ENCODE assay signal across 8 cellular contexts in genomic region chr7:38363379-38363778, GRCh38.
DNase-seq lines count a peak whose midpoint lies in the region; ATAC-seq, FAIRE-seq and TF ChIP-seq lines count a peak whose summit lies in the region.
"Not testable (repeated sequence)": the region's sequence is repeated elsewhere in the genome, so short reads cannot be mapped to it uniquely, and the experiment has no call there.

No MANE protein-coding gene starts in this region.

- H3K9me3 ChIP-seq in PC-3 (ENCODE audit: low read length); GM12878 (replicated peaks; ENCODE audit: control insufficient read depth, insufficient read depth, low read length); cardiac muscle cell (ENCODE audit: low read depth); upper lobe of left lung: not testable (repeated sequence)

- TF ChIP-seq CTCF in PC-3 (conservative IDR thresholded peaks at IDR 0.05; ENCODE audit: low read depth, low read length) (peak; percentile 53; the same call in 1 of the 2 replicates), GM12878 (IDR thresholded peaks at IDR 0.05 in 2 of 3, conservative IDR thresholded peaks at IDR 0.05 in 1 of 3; ENCODE audit: control insufficient read depth in 2 of 3, extremely low read depth in 1 of 3, insufficient read depth in 1 of 3, low read depth in 3 of 3, low read length in 3 of 3) (peak; percentile 61 to 82 (median 72)), cardiac muscle cell (IDR thresholded peaks at IDR 0.05; ENCODE audit: low read depth, low read length) (peak; percentile 53), progenitor cell of endocrine pancreas (IDR thresholded peaks at IDR 0.05; ENCODE audit: unreplicated experiment) (peak; percentile 67), upper lobe of left lung (IDR thresholded peaks at IDR 0.05) (peak in 5 of 6 experiments; percentile 33 to 58 (median 43))

- DNase-seq in GM03348 (ENCODE audit: low spot score), result peak; percentile 31
- peak; percentile 51 for DNase-seq in HT-29 (ENCODE audit: low spot score)
- peak; percentile 48 for DNase-seq in PC-3
- DNase-seq in activated CD4-positive, alpha-beta T cell treated with anti-CD3 and anti-CD28 coated beads, Interleukin-2, amount 10 ng/mL, durations not matched to agents 24 days and 14 days, result peak; percentile 92
- DNase-seq in GM12878 (ENCODE audit: low read depth, low spot score); progenitor cell of endocrine pancreas (ENCODE audit: low spot score, unreplicated experiment): not testable (repeated sequence)
- peak in 1 of 2 donors; percentile 34 for DNase-seq in cardiac muscle cell (ENCODE audit: low read depth in 1 of 2, low spot score in 1 of 2)
- peak; percentile 54 to 56 for DNase-seq in upper lobe of left lung

- not testable (repeated sequence) for TF ChIP-seq EP300 in GM12878 (IDR thresholded peaks at IDR 0.05; ENCODE audit: borderline replicate concordance in 1 of 2, control insufficient read depth in 1 of 2, low read depth in 2 of 2, low read length in 2 of 2); upper lobe of left lung (IDR thresholded peaks at IDR 0.05)

- not testable (repeated sequence) for H3K9me3 Mint-ChIP-seq in activated CD4-positive, alpha-beta T cell treated with anti-CD3 and anti-CD28 coated beads, Interleukin-2, amount 10 ng/mL, durations not matched to agents 24 days and 14 days; progenitor cell of endocrine pancreas (ENCODE audit: low read depth)

- RAD21 ChIA-PET in GM12878 (lab: Charles Lee; ENCODE audit: unreplicated experiment), result interaction anchor here (0.6 to 1.0 kb wide), 2 partner anchors 148 to 976 kb away, joined by 3 to 4 read pairs; no protein-coding TSS in a partner anchor

- not testable (repeated sequence) for H3F3A ChIP-seq in PC-3 (ENCODE audit: low read length, unreplicated experiment)

- H3K9ac ChIP-seq in PC-3 (ENCODE audit: low read length); GM12878 (ENCODE audit: control insufficient read depth, insufficient read depth, low read length): not testable (repeated sequence)

- H2AFZ ChIP-seq in PC-3 (ENCODE audit: low read length), result not testable (repeated sequence)
- H2AFZ ChIP-seq in GM12878 (ENCODE audit: control insufficient read depth, low read depth, low read length), result peak overlapping the region; percentile 78

- not testable (repeated sequence) for H3K27ac ChIP-seq in PC-3 (ENCODE audit: low read length); cardiac muscle cell
- H3K27ac ChIP-seq in GM12878 (ENCODE audit: control insufficient read depth, insufficient read depth) (peak overlapping the region; percentile 54), upper lobe of left lung (peak overlapping the region in 1 of 4 donors; percentile 63)

- H3K36me3 ChIP-seq in PC-3 (ENCODE audit: low read depth, low read length); GM12878 (ENCODE audit: control insufficient read depth in 2 of 2, insufficient read depth in 2 of 2, low read length in 1 of 2); cardiac muscle cell; upper lobe of left lung: not testable (repeated sequence)

- not testable (repeated sequence) for H3K27me3 Mint-ChIP-seq in activated CD4-positive, alpha-beta T cell treated with anti-CD3 and anti-CD28 coated beads, Interleukin-2, amount 10 ng/mL, durations not matched to agents 24 days and 14 days; progenitor cell of endocrine pancreas

- H3K79me2 ChIP-seq in PC-3 (ENCODE audit: low read length); GM12878 (ENCODE audit: control insufficient read depth, insufficient read depth, low read length): not testable (repeated sequence)

- H3K4me3 ChIP-seq in PC-3 (ENCODE audit: low read length); cardiac muscle cell: not testable (repeated sequence)
- H3K4me3 ChIP-seq in GM12878 (0 out of 2 replicates have a peak overlapping the region, but pooled peaks have one; percentile 33), upper lobe of left lung (peak overlapping the region in 1 of 4 donors; percentile 8)

- TF ChIP-seq RAD21 in GM12878 (IDR thresholded peaks at IDR 0.05; ENCODE audit: insufficient read depth, low read depth, low read length), result peak; percentile 43

- not testable (repeated sequence) for TF ChIP-seq POLR2A in GM12878 (IDR thresholded peaks at IDR 0.05; ENCODE audit: low read depth, low read length); upper lobe of left lung (IDR thresholded peaks at IDR 0.05)

- FAIRE-seq in GM12878 (lab: Jason Lieb, UNC), result not testable (repeated sequence)

- SMC1A ChIA-PET in GM12878 (lab: Charles Lee; ENCODE audit: uncharacterized antibody, unreplicated experiment), result interaction anchor here (0.6 to 2.5 kb wide), 7 partner anchors 11 to 130 kb away, joined by 3 to 9 read pairs (median 3); no protein-coding TSS in a partner anchor

- POLR2A ChIA-PET in PC-3 (lab: Charles Lee; ENCODE audit: unreplicated experiment); GM12878 (lab: Charles Lee): not testable (repeated sequence)

- H3K36me3 Mint-ChIP-seq in activated CD4-positive, alpha-beta T cell treated with anti-CD3 and anti-CD28 coated beads, Interleukin-2, amount 10 ng/mL, durations not matched to agents 24 days and 14 days (ENCODE audit: low read depth); progenitor cell of endocrine pancreas (ENCODE audit: insufficient read depth): not testable (repeated sequence)

- peak; percentile 59; the same call in 1 of the 2 replicates for ATAC-seq in PC-3
- ATAC-seq in GM12878, result peak; percentile 61
- ATAC-seq in upper lobe of left lung (ENCODE audit: low FRiP score in 2 of 2), result peak; percentile 56 to 59

- peak overlapping the region; percentile 79 for H3K4me3 Mint-ChIP-seq in activated CD4-positive, alpha-beta T cell treated with anti-CD3 and anti-CD28 coated beads, Interleukin-2, amount 10 ng/mL, durations not matched to agents 24 days and 14 days
- not testable (repeated sequence) for H3K4me3 Mint-ChIP-seq in progenitor cell of endocrine pancreas (ENCODE audit: low read depth)

- not testable (repeated sequence) for H3K9me2 ChIP-seq in PC-3 (replicated peaks; ENCODE audit: low read length)

- H3K4me1 Mint-ChIP-seq in activated CD4-positive, alpha-beta T cell treated with anti-CD3 and anti-CD28 coated beads, Interleukin-2, amount 10 ng/mL, durations not matched to agents 24 days and 14 days, result peaks cover 50% of the 10 kb centered on the region
- H3K4me1 Mint-ChIP-seq in progenitor cell of endocrine pancreas (ENCODE audit: low read depth), result not testable (repeated sequence)

- CTCF ChIA-PET in PC-3 (lab: Charles Lee), result not testable (repeated sequence)
- CTCF ChIA-PET in GM12878 (lab: Yijun Ruan, JAX), result interaction anchor here (0.7 to 11.9 kb wide), 18 partner anchors 11 to 1040 kb away, joined by 3 to 247 read pairs (median 4); partner anchors contain the start of genes SFRP4 and STARD3NL

- H3K4me2 ChIP-seq in PC-3 (ENCODE audit: low read length), result not testable (repeated sequence)
- peak overlapping the region; percentile 80 for H3K4me2 ChIP-seq in GM12878 (ENCODE audit: control insufficient read depth, insufficient read depth)

- not testable (repeated sequence) for H4K20me1 ChIP-seq in PC-3 (ENCODE audit: low read length); GM12878 (ENCODE audit: control insufficient read depth, insufficient read depth)

- intact Hi-C loops in PC-3 (cut with micrococcal nuclease); GM12878 (cut with micrococcal nuclease; ENCODE audit: unreplicated experiment): not testable (repeated sequence)
- intact Hi-C loops in activated CD4-positive, alpha-beta T cell treated with anti-CD3 and anti-CD28 coated beads, Interleukin-2, amount 10 ng/mL, durations not matched to agents 24 days and 14 days (cut with micrococcal nuclease), result loop anchor here (1.0 kb wide), 1 partner anchor 130 kb away; no protein-coding TSS in a partner anchor

- H3K27me3 ChIP-seq in PC-3 (ENCODE audit: low read length); GM12878 (replicated peaks in 1 of 2; ENCODE audit: control insufficient read depth in 2 of 2, insufficient read depth in 2 of 2, low read length in 1 of 2); cardiac muscle cell; upper lobe of left lung: not testable (repeated sequence)

- not testable (repeated sequence) for H3K4me1 ChIP-seq in PC-3 (ENCODE audit: insufficient read depth, low read length); cardiac muscle cell (ENCODE audit: low read depth)
- H3K4me1 ChIP-seq in GM12878 (ENCODE audit: control insufficient read depth, insufficient read depth, low read length) (peaks cover 22% of the 10 kb centered on the region), upper lobe of left lung (peaks cover 6 to 18% (median 9%) of the 10 kb centered on the region in 4 donors)

- not testable (repeated sequence) for BruUV-seq in PC-3 (replicated peaks; lab: Mats Ljungman, UMichigan); GM12878 (replicated peaks; lab: Mats Ljungman, UMichigan)

- in situ Hi-C loops in GM12878 (cut with MboI), result loop anchor here (25.0 kb wide), 1 partner anchor 1374 kb away; no protein-coding TSS in a partner anchor

- WGBS in GM12878 (ENCODE audit: insufficient coverage, insufficient replicate concordance, low lambda C conversion rate, missing lambda C conversion rate), result 0% methylated on average over 3 of the region's 3 CpGs
- 16 to 41% methylated on average over 3 of the region's 3 CpGs for WGBS in upper lobe of left lung, 2 donors

- H3K27ac Mint-ChIP-seq in activated CD4-positive, alpha-beta T cell treated with anti-CD3 and anti-CD28 coated beads, Interleukin-2, amount 10 ng/mL, durations not matched to agents 24 days and 14 days, result peak overlapping the region; percentile 96
- not testable (repeated sequence) for H3K27ac Mint-ChIP-seq in progenitor cell of endocrine pancreas

TF ChIP-seq in GM12878, 131 proteins besides CTCF, POLR2A, EP300 and RAD21:
- TF ChIP-seq SMARCA5 (IDR thresholded peaks at IDR 0.05), result peak; percentile 85
